34 cellular contexts compared by ENCODE assay signal in the genomic region with DNA sequence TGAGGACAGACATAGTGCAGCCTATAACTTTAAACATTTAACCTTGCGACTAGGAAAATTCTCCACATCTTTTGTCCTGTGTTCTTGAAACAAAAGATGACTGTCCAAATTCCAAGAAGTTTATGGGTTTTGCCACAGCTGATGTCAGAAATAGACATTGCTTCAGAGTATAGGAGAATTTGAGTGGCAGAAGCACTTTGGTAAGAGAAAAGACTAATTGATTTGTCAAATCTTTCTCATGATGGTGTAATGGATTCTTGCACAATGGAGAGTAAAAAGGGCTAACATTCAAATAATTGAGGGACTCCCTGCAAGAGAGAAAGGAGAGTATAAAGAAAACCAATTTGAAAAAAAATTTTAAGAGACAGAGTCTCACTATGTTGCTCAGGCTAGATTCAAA.
"Had no signal": no experiment of that assay in that cellular context is flagged by ENCODE, and none has a peak within 500 bp of the region (broad histone marks: within the 10 kb centered on the region; RNA-seq: fewer than 3 reads in every experiment).

No MANE protein-coding gene starts in this region.

- DNase-seq: activated B cell treated with CpG ODN at 0.5 μM for 24 hours; activated CD4-positive, alpha-beta memory T cell treated with anti-CD3 and anti-CD28 coated beads, Interleukin-2, amount 10 ng/mL, durations not matched to agents 7 days and 5 days; activated CD4-positive, alpha-beta T cell treated with anti-CD3 and anti-CD28 coated beads for 4 hours; activated CD4-positive, CD25-positive, alpha-beta regulatory T cell treated with anti-CD3 and anti-CD28 coated beads, Interleukin-2, amount 50 U/mL, for 72 hours; activated CD8-positive, alpha-beta memory T cell treated with anti-CD3 and anti-CD28 coated beads for 24 hours; activated CD8-positive, alpha-beta memory T cell treated with anti-CD3 and anti-CD28 coated beads, Interleukin-2, amount 10 ng/mL, durations not matched to agents 7 days and 5 days; activated CD8-positive, alpha-beta memory T cell treated with anti-CD3 and anti-CD28 coated beads, Interleukin-2, amount 50 U/mL, for 48 hours; activated gamma-delta T cell; activated naive CD4-positive, alpha-beta T cell treated with Interleukin-2 at 50 U/mL for 16 hours; activated naive CD8-positive, alpha-beta T cell treated with anti-CD3 and anti-CD28 coated beads, Interleukin-2, amount 10 ng/mL, durations not matched to agents 7 days and 5 days; amygdala; cerebellar nuclear complex; Kasumi-1; KG1; MM.1S; NCI-H1092 treated with DMSO at 0.1 percent for 48 hours; NCI-H1417; NCI-H146; NCI-H187; NCI-H2029 treated with DMSO at 0.1 percent for 48 hours; NCI-H2107; NCI-H2171; NCI-H510A; NCI-H526; NCI-H748 treated with DMSO at 0.1 percent for 48 hours; NK-92 treated with Interleukin-12 subunit alpha and Interleukin-12 subunit beta, amount 100 ng/mL, for 24 hours; PC-9; SJCRH30; SK-N-SH had no signal

- ATAC-seq: activated CD8-positive, alpha-beta memory T cell treated with anti-CD3 and anti-CD28 coated beads, Interleukin-2, amount 10 ng/mL, durations not matched to agents 7 days and 5 days; Right ventricle myocardium inferior had no signal

- H3K9me3 Mint-ChIP-seq: activated B cell treated with CpG ODN at 0.5 μM for 24 hours; activated CD4-positive, alpha-beta memory T cell treated with anti-CD3 and anti-CD28 coated beads, Interleukin-2, amount 10 ng/mL, durations not matched to agents 7 days and 5 days; activated naive CD4-positive, alpha-beta T cell treated with anti-CD3 and anti-CD28 coated beads, Interleukin-2, amount 50 U/mL, for 24 hours; activated naive CD8-positive, alpha-beta T cell treated with anti-CD3 and anti-CD28 coated beads, Interleukin-2, amount 10 ng/mL, durations not matched to agents 7 days and 5 days; activated T-helper 2 cell treated with anti-CD3 and anti-CD28 coated beads, Interferon-gamma antibody, Interleukin-2, Interleukin-4, amounts not matched to agents 10 μg/mL and 5 μg/mL and 100 μg/mL, durations not matched to agents 14 hours and 24 hours and 36 hours; T-helper 1 cell treated with Interleukin-12 subunit alpha and Interleukin-12 subunit beta and Interleukin-4 antibody, amounts not matched to agents 30 μg/mL and 1 μg/mL, for 36 hours; T-helper 2 cell treated with Interferon-gamma antibody and Interleukin-4, amounts not matched to agents 5 μg/mL and 100 μg/mL, for 36 hours had no signal

- H3K4me3 Mint-ChIP-seq: activated B cell treated with CpG ODN at 0.5 μM for 24 hours; activated CD4-positive, alpha-beta memory T cell treated with anti-CD3 and anti-CD28 coated beads, Interleukin-2, amount 10 ng/mL, durations not matched to agents 7 days and 5 days; activated CD8-positive, alpha-beta memory T cell treated with anti-CD3 and anti-CD28 coated beads, Interleukin-2, amount 10 ng/mL, durations not matched to agents 7 days and 5 days; activated naive CD4-positive, alpha-beta T cell treated with anti-CD3 and anti-CD28 coated beads, Interleukin-2, amount 50 U/mL, for 24 hours; activated naive CD8-positive, alpha-beta T cell treated with anti-CD3 and anti-CD28 coated beads, Interleukin-2, amount 10 ng/mL, durations not matched to agents 7 days and 5 days; T-helper 1 cell treated with Interleukin-12 subunit alpha and Interleukin-12 subunit beta and Interleukin-4 antibody, amounts not matched to agents 30 μg/mL and 1 μg/mL, for 36 hours; T-helper 2 cell treated with Interferon-gamma antibody and Interleukin-4, amounts not matched to agents 5 μg/mL and 100 μg/mL, for 36 hours had no signal

- H3K27ac Mint-ChIP-seq: activated B cell treated with CpG ODN at 0.5 μM for 24 hours; activated CD4-positive, alpha-beta memory T cell treated with anti-CD3 and anti-CD28 coated beads, Interleukin-2, amount 10 ng/mL, durations not matched to agents 7 days and 5 days; activated CD8-positive, alpha-beta memory T cell treated with anti-CD3 and anti-CD28 coated beads, Interleukin-2, amount 10 ng/mL, durations not matched to agents 7 days and 5 days; activated naive CD4-positive, alpha-beta T cell treated with anti-CD3 and anti-CD28 coated beads, Interleukin-2, amount 50 U/mL, for 24 hours; activated naive CD8-positive, alpha-beta T cell treated with anti-CD3 and anti-CD28 coated beads, Interleukin-2, amount 10 ng/mL, durations not matched to agents 7 days and 5 days; activated T-helper 2 cell treated with anti-CD3 and anti-CD28 coated beads, Interferon-gamma antibody, Interleukin-2, Interleukin-4, amounts not matched to agents 10 μg/mL and 5 μg/mL and 100 μg/mL, durations not matched to agents 14 hours and 24 hours and 36 hours; T-helper 1 cell treated with Interleukin-12 subunit alpha and Interleukin-12 subunit beta and Interleukin-4 antibody, amounts not matched to agents 30 μg/mL and 1 μg/mL, for 36 hours; T-helper 2 cell treated with Interferon-gamma antibody and Interleukin-4, amounts not matched to agents 5 μg/mL and 100 μg/mL, for 36 hours had no signal

- H3K27me3 Mint-ChIP-seq: activated CD4-positive, alpha-beta memory T cell treated with anti-CD3 and anti-CD28 coated beads, Interleukin-2, amount 10 ng/mL, durations not matched to agents 7 days and 5 days; activated naive CD4-positive, alpha-beta T cell treated with anti-CD3 and anti-CD28 coated beads, Interleukin-2, amount 50 U/mL, for 24 hours had no signal
